8 cellular contexts compared by ENCODE assay signal in genomic region chr5:131163315-131164119, GRCh38. TPM values are rescaled to one million over a fixed set of nuclear protein-coding genes. Genes with fewer than 3 reads are reported as not detected.
DNase-seq lines count a peak whose midpoint lies in the region; ATAC-seq and TF ChIP-seq lines count a peak whose summit lies in the region.

No MANE protein-coding gene starts in this region.

- H3K4me3 Mint-ChIP-seq in central memory CD8-positive, alpha-beta T cell, result peak overlapping the region; percentile 90

- no peaks in the 10 kb centered on the region for H3K27me3 Mint-ChIP-seq in central memory CD8-positive, alpha-beta T cell

- peaks cover 49% of the 10 kb centered on the region for H3K36me3 ChIP-seq in mesodermal cell (ENCODE audit: control insufficient read depth, insufficient read depth, low read length)

- peaks cover 38% of the 10 kb centered on the region for H3K4me1 Mint-ChIP-seq in central memory CD8-positive, alpha-beta T cell

- DNase-seq in DMS79 treated with DMSO at 0.1 percent for 48 hours (lab: John Stamatoyannopoulos, UW), result peak; percentile 3
- no peak for DNase-seq in DMS79 (lab: John Stamatoyannopoulos, UW)
- DNase-seq in NOMO-1 (lab: John Stamatoyannopoulos, UW; ENCODE audit: unreplicated experiment in 2 of 2), result peak; percentile 23 to 50
- DNase-seq in central memory CD8-positive, alpha-beta T cell (ENCODE audit: low spot score in 2 of 2), result no peak
- no peak for DNase-seq in GM20000 (ENCODE audit: low spot score)
- no peak for DNase-seq in NCI-H2029 (lab: John Stamatoyannopoulos, UW)

- H3K4me3 ChIP-seq in mesodermal cell (ENCODE audit: extremely low read depth, insufficient read depth, low read length, poor library complexity, severe bottlenecking), result peak overlapping the region; percentile 82

- no peak for ATAC-seq in central memory CD8-positive, alpha-beta T cell (replicated peaks; ENCODE audit: extremely low read depth, poor library complexity, severe bottlenecking)
- ATAC-seq in HG03354 (IDR thresholded peaks at IDR 0.05; ENCODE audit: poor library complexity, severe bottlenecking, unreplicated experiment), result no peak

- H3K9me3 Mint-ChIP-seq in central memory CD8-positive, alpha-beta T cell, result no peaks in the 10 kb centered on the region

- H3K27ac Mint-ChIP-seq in central memory CD8-positive, alpha-beta T cell (ENCODE audit: low read depth), result peak overlapping the region; percentile 80

- H3K9me3 ChIP-seq in mesodermal cell (ENCODE audit: control insufficient read depth, low read length), result no peaks in the 10 kb centered on the region

- no peak for TF ChIP-seq CTCF in GM20000 (IDR thresholded peaks at IDR 0.05; ENCODE audit: extremely low read depth, missing control alignments)

- H3K4me1 ChIP-seq in mesodermal cell (ENCODE audit: control insufficient read depth, insufficient read depth, low read length, poor library complexity, severe bottlenecking), result no peaks in the 10 kb centered on the region

- H3K36me3 Mint-ChIP-seq in central memory CD8-positive, alpha-beta T cell (ENCODE audit: insufficient read depth), result peaks cover 60% of the 10 kb centered on the region

- WGBS in mesodermal cell (ENCODE audit: insufficient coverage in 2 of 2), 2 experiments, result 20 to 33% methylated on average over 1 to 3 of the region's 9 CpGs

- peak overlapping the region; percentile 83 for H3K27ac ChIP-seq in mesodermal cell (ENCODE audit: low read depth, low read length, severe bottlenecking)

RNA-seq across cellular contexts. Expression of gene HINT1, which starts 1.5 kb away (rescaled TPM):
- polyA plus RNA-seq in mesodermal cell (2013, experiment 1 of 2), result 316 TPM
- polyA plus RNA-seq in mesodermal cell (2013, experiment 2 of 2), result 311 TPM

RNA-seq across cellular contexts. Expression of gene LYRM7, which starts 7.2 kb away (rescaled TPM):
- 11.3 TPM for polyA plus RNA-seq in mesodermal cell (2013, experiment 1 of 2)
- 6.9 TPM for polyA plus RNA-seq in mesodermal cell (2013, experiment 2 of 2)

Comparison
In these comparisons a context has a peak if more than half of its experiments do, and no peak if none do; other contexts are left out.
1. DNase-seq: peak in DMS79 treated with DMSO at 0.1 percent for 48 hours (single experiment) and NOMO-1 (2 of 2); none in DMS79 (single experiment), central memory CD8-positive, alpha-beta T cell (0 of 2), GM20000 (single experiment) and NCI-H2029 (single experiment).